24 cellular contexts compared by ENCODE assay signal in genomic region chr16:65781855-65782254, GRCh38.
DNase-seq lines count a peak whose midpoint lies in the region; ATAC-seq, FAIRE-seq and TF ChIP-seq lines count a peak whose summit lies in the region.
"Had no signal": no experiment of that assay in that cellular context is flagged by ENCODE, and none has a peak within 500 bp of the region (broad histone marks: within the 10 kb centered on the region; RNA-seq: fewer than 3 reads in every experiment).

No MANE protein-coding gene starts in this region.

- in situ Hi-C loops in IMR-90 (cut with MboI; ENCODE audit: low sequenced_read_pairs), result no loop called here

- FAIRE-seq in endothelial cell of umbilical vein (lab: Jason Lieb, UNC), result peak; percentile 33
- FAIRE-seq: A549, G401.6, GM12892, H1 had no signal

- H2AFZ ChIP-seq in IMR-90 (replicated peaks; ENCODE audit: low read length, poor library complexity), result no peak overlapping the region
- H2AFZ ChIP-seq in endothelial cell of umbilical vein (ENCODE audit: low read depth, low read length), result no peak overlapping the region
- no peak overlapping the region for H2AFZ ChIP-seq in hepatocyte
- no peak overlapping the region for H2AFZ ChIP-seq in osteoblast (ENCODE audit: low read length)

- H3K9me2 ChIP-seq in hepatocyte (replicated peaks; ENCODE audit: insufficient read depth), result no peaks in the 10 kb centered on the region

- H3K4me3 ChIP-seq in IMR-90 (ENCODE audit: insufficient read depth, low read depth, low read length) (no peak overlapping the region), endothelial cell of umbilical vein (replicated peaks in 1 of 3; ENCODE audit: insufficient read depth in 1 of 3, low read depth in 1 of 3, low read length in 3 of 3) (no peak overlapping the region), hepatocyte (no peak overlapping the region), osteoblast (ENCODE audit: insufficient read depth, low read length) (no peak overlapping the region), body of pancreas (no peak overlapping the region)
- H3K4me3 ChIP-seq: A549; BLaER1 treated with 17β-estradiol and CSF1 and Interleukin-3, amounts not matched to agents 10 nM and 100 nM had no signal

- H4K20me1 ChIP-seq in IMR-90 (ENCODE audit: insufficient read depth, low read length), result no peaks in the 10 kb centered on the region
- no peaks in the 10 kb centered on the region for H4K20me1 ChIP-seq in endothelial cell of umbilical vein (replicated peaks; ENCODE audit: control insufficient read depth, extremely low read depth, insufficient read depth, low read length)
- H4K20me1 ChIP-seq in hepatocyte (ENCODE audit: insufficient read depth, poor library complexity, severe bottlenecking), result no peaks in the 10 kb centered on the region
- no peaks in the 10 kb centered on the region for H4K20me1 ChIP-seq in osteoblast (ENCODE audit: insufficient read depth, low read length)
- H4K20me1 ChIP-seq: BLaER1 treated with 17β-estradiol and CSF1 and Interleukin-3, amounts not matched to agents 10 nM and 100 nM had no signal

- TF ChIP-seq POLR2A in IMR-90 (IDR thresholded peaks at IDR 0.05; ENCODE audit: low read depth, low read length), result no peak
- TF ChIP-seq POLR2A in endothelial cell of umbilical vein (IDR thresholded peaks at IDR 0.05; ENCODE audit: low read depth, low read length), result no peak
- TF ChIP-seq POLR2A in body of pancreas (IDR thresholded peaks at IDR 0.05), result no peak

- peaks cover 3% of the 10 kb centered on the region; the same call in 1 of the 2 replicates for H3K9me3 ChIP-seq in IMR-90 (ENCODE audit: control insufficient read depth, insufficient read depth, low read length)
- H3K9me3 ChIP-seq in endothelial cell of umbilical vein (replicated peaks; ENCODE audit: control insufficient read depth, insufficient read depth, low read length), result no peaks in the 10 kb centered on the region
- no peaks in the 10 kb centered on the region for H3K9me3 ChIP-seq in hepatocyte (ENCODE audit: low read depth)
- no peaks in the 10 kb centered on the region for H3K9me3 ChIP-seq in osteoblast (ENCODE audit: low read depth, low read length)
- H3K9me3 ChIP-seq in body of pancreas, result no peaks in the 10 kb centered on the region
- H3K9me3 ChIP-seq: A549, BE2C had no signal

- CTCF ChIA-PET in IMR-90 (lab: Yijun Ruan, JAX), result no interaction called here
- CTCF ChIA-PET in endothelial cell of umbilical vein (lab: Charles Lee), result interaction anchor here (0.8 to 1.0 kb wide), 2 partner anchors 14 to 24 kb away, joined by 3 read pairs; no protein-coding TSS in a partner anchor

- POLR2A ChIA-PET in IMR-90 (lab: Charles Lee; ENCODE audit: unreplicated experiment), result no interaction called here
- POLR2A ChIA-PET in endothelial cell of umbilical vein (lab: Charles Lee), result no interaction called here

- H3K9me1 ChIP-seq in IMR-90 (ENCODE audit: insufficient read depth, low read length) (no peaks in the 10 kb centered on the region), endothelial cell of umbilical vein (replicated peaks; ENCODE audit: control insufficient read depth, extremely low read depth, insufficient read depth, low read length) (no peaks in the 10 kb centered on the region)

- H3K36me3 ChIP-seq in IMR-90 (ENCODE audit: control insufficient read depth, insufficient read depth, low read length) (no peaks in the 10 kb centered on the region), endothelial cell of umbilical vein (ENCODE audit: control insufficient read depth in 2 of 2, extremely low read depth in 1 of 2, insufficient read depth in 2 of 2, low read length in 2 of 2) (no peaks in the 10 kb centered on the region), hepatocyte (replicated peaks; ENCODE audit: insufficient read depth, low read depth) (no peaks in the 10 kb centered on the region), osteoblast (ENCODE audit: insufficient read depth, low read length) (no peaks in the 10 kb centered on the region), body of pancreas (replicated peaks in 1 of 2; ENCODE audit: insufficient read depth in 1 of 2, low read depth in 2 of 2) (no peaks in the 10 kb centered on the region)
- H3K36me3 ChIP-seq: BE2C; BLaER1 treated with 17β-estradiol and CSF1 and Interleukin-3, amounts not matched to agents 10 nM and 100 nM had no signal

- no peak overlapping the region for H4K91ac ChIP-seq in IMR-90 (ENCODE audit: insufficient read depth, low read depth, low read length)

- H2BK120ac ChIP-seq in IMR-90 (ENCODE audit: low read depth, low read length), result no peak overlapping the region

- H2AK9ac ChIP-seq in IMR-90 (replicated peaks; ENCODE audit: low read depth, low read length, poor library complexity), result no peak overlapping the region

- DNase-seq in IMR-90 (no peak), endothelial cell of umbilical vein (ENCODE audit: low read depth, low spot score) (peak; percentile 2), hepatocyte (ENCODE audit: low spot score) (no peak), osteoblast (ENCODE audit: insufficient read length, low spot score, missing footprints) (no peak), CD1c-positive myeloid dendritic cell (ENCODE audit: extremely low spot score) (no peak), NCI-H2107 treated with DMSO at 0.1 percent for 48 hours (lab: John Stamatoyannopoulos, UW; ENCODE audit: unreplicated experiment) (no peak), body of pancreas (no peak), SK-N-DZ (ENCODE audit: low spot score) (no peak)
- DNase-seq: 8988T; ACHN; AML-193; BE2C; Calu3; CD4-positive, alpha-beta memory T cell; COR-L47; DMS53; DMS79 treated with DMSO at 0.1 percent for 48 hours; H7; HCEC 1CT had no signal

- H4K5ac ChIP-seq in IMR-90 (ENCODE audit: low read depth, low read length), result no peak overlapping the region

- no peak overlapping the region for H2BK5ac ChIP-seq in IMR-90 (ENCODE audit: low read depth, low read length, poor library complexity, severe bottlenecking)

- dilution Hi-C loops in IMR-90 (cut with HindIII; ENCODE audit: low sequenced_read_pairs, unreplicated experiment) (no loop called here), endothelial cell of umbilical vein (cut with MboI; ENCODE audit: extremely low pct_ligation_motif_present, low sequenced_read_pairs) (no loop called here)

- H3K27me3 ChIP-seq in IMR-90 (ENCODE audit: control insufficient read depth, insufficient read depth, low read length) (peaks cover 7% of the 10 kb centered on the region), endothelial cell of umbilical vein (ENCODE audit: control insufficient read depth in 2 of 2, insufficient read depth in 2 of 2, low read length in 2 of 2) (no peaks in the 10 kb centered on the region), hepatocyte (no peaks in the 10 kb centered on the region), osteoblast (ENCODE audit: insufficient read depth, low read length) (no peaks in the 10 kb centered on the region), body of pancreas (no peaks in the 10 kb centered on the region)
- H3K27me3 ChIP-seq: BE2C; BLaER1 treated with 17β-estradiol and CSF1 and Interleukin-3, amounts not matched to agents 10 nM and 100 nM had no signal

- H2AK5ac ChIP-seq in IMR-90 (ENCODE audit: low read depth, low read length), result no peak overlapping the region

- ATAC-seq in IMR-90 (ENCODE audit: low read depth) (no peak), body of pancreas (no peak)
- ATAC-seq: A549 had no signal

- BruUV-seq in IMR-90 (replicated peaks; lab: Mats Ljungman, UMichigan) (no TSS peak), endothelial cell of umbilical vein (replicated peaks; lab: Mats Ljungman, UMichigan) (no TSS peak)

- no peak overlapping the region for H2BK20ac ChIP-seq in IMR-90 (ENCODE audit: low read depth, low read length)

- no peak overlapping the region for H3K9ac ChIP-seq in IMR-90 (ENCODE audit: low read depth, low read length)
- no peak overlapping the region for H3K9ac ChIP-seq in endothelial cell of umbilical vein (replicated peaks; ENCODE audit: extremely low read depth, insufficient read depth, low read length)
- H3K9ac ChIP-seq: BLaER1 treated with 17β-estradiol and CSF1 and Interleukin-3, amounts not matched to agents 10 nM and 100 nM had no signal

- H3K79me1 ChIP-seq in IMR-90 (ENCODE audit: low read depth in 1 of 2, low read length in 2 of 2), result no peaks in the 10 kb centered on the region

- H3K27ac ChIP-seq in IMR-90 (ENCODE audit: insufficient read depth, low read length), result no peak overlapping the region
- H3K27ac ChIP-seq in endothelial cell of umbilical vein (ENCODE audit: insufficient read depth, low read depth, low read length), result no peak overlapping the region
- H3K27ac ChIP-seq in hepatocyte, result peak overlapping the region; percentile 55
- no peak overlapping the region for H3K27ac ChIP-seq in osteoblast (ENCODE audit: low read depth, low read length)
- H3K27ac ChIP-seq in body of pancreas, result no peak overlapping the region
- H3K27ac ChIP-seq: A549 had no signal

- H3K4ac ChIP-seq in IMR-90 (ENCODE audit: low read depth, low read length), result no peak overlapping the region

- H3K56ac ChIP-seq in IMR-90 (ENCODE audit: extremely low read depth, insufficient read depth, low read length), result no peak overlapping the region

- H4K8ac ChIP-seq in IMR-90 (ENCODE audit: low read depth in 2 of 2, low read length in 2 of 2), result no peak overlapping the region

- H3K4me2 ChIP-seq in IMR-90 (ENCODE audit: low read depth, low read length), result no peak overlapping the region
- no peak overlapping the region for H3K4me2 ChIP-seq in endothelial cell of umbilical vein (ENCODE audit: insufficient read depth, low read length)
- no peak overlapping the region for H3K4me2 ChIP-seq in hepatocyte
- H3K4me2 ChIP-seq in osteoblast (ENCODE audit: insufficient read depth, low read length), result peak overlapping the region; percentile 38
- H3K4me2 ChIP-seq: A549 had no signal

- H3K4me1 ChIP-seq in IMR-90 (ENCODE audit: control insufficient read depth, insufficient read depth, low read length), result peaks cover 8% of the 10 kb centered on the region; the same call in 1 of the 2 replicates
- peaks cover 4% of the 10 kb centered on the region for H3K4me1 ChIP-seq in endothelial cell of umbilical vein (ENCODE audit: control insufficient read depth, extremely low read depth, insufficient read depth, low read length)
- peaks cover 13% of the 10 kb centered on the region for H3K4me1 ChIP-seq in hepatocyte (ENCODE audit: insufficient read depth)
- H3K4me1 ChIP-seq in osteoblast (ENCODE audit: insufficient read depth, low read length), result peaks cover 20% of the 10 kb centered on the region
- peaks cover 8% of the 10 kb centered on the region for H3K4me1 ChIP-seq in body of pancreas
- H3K4me1 ChIP-seq: A549, BE2C had no signal

- no peak overlapping the region for H3K14ac ChIP-seq in IMR-90 (replicated peaks; ENCODE audit: low read depth, low read length)

- H2BK15ac ChIP-seq in IMR-90 (ENCODE audit: low read depth, low read length), result no peak overlapping the region

- TF ChIP-seq CTCF in IMR-90 (conservative IDR thresholded peaks at IDR 0.05; ENCODE audit: low read depth, low read length), result no peak
- TF ChIP-seq CTCF in endothelial cell of umbilical vein (IDR thresholded peaks at IDR 0.05; ENCODE audit: extremely low read depth in 1 of 2, insufficient read depth in 1 of 2, low read depth in 1 of 2, low read length in 2 of 2), result no peak
- no peak for TF ChIP-seq CTCF in hepatocyte (IDR thresholded peaks at IDR 0.05; ENCODE audit: poor library complexity)
- TF ChIP-seq CTCF in osteoblast (IDR thresholded peaks at IDR 0.05; ENCODE audit: extremely low read depth, low read depth, low read length), result no peak
- TF ChIP-seq CTCF in body of pancreas (IDR thresholded peaks at IDR 0.05), result no peak

- H3K18ac ChIP-seq in IMR-90 (ENCODE audit: low read depth, low read length), result peak overlapping the region; percentile 43; the same call in 1 of the 2 replicates

- no peaks in the 10 kb centered on the region for H3K79me2 ChIP-seq in endothelial cell of umbilical vein (ENCODE audit: control insufficient read depth, insufficient read depth, low read length)
- H3K79me2 ChIP-seq in hepatocyte, result no peaks in the 10 kb centered on the region
- H3K79me2 ChIP-seq in osteoblast (ENCODE audit: insufficient read depth, low read length), result no peaks in the 10 kb centered on the region

- no peak for TF ChIP-seq RAD21 in IMR-90 (IDR thresholded peaks at IDR 0.05; ENCODE audit: low read length)

- no peak overlapping the region for H3K23ac ChIP-seq in IMR-90 (ENCODE audit: low read depth, low read length)

- intact Hi-C loops in IMR-90 (cut with micrococcal nuclease), result no loop called here
- intact Hi-C loops in endothelial cell of umbilical vein (cut with micrococcal nuclease), result no loop called here
- intact Hi-C loops in body of pancreas (cut with DNase I), result no loop called here
